1 cellular context compared by ENCODE assay signal in the genomic region with DNA sequence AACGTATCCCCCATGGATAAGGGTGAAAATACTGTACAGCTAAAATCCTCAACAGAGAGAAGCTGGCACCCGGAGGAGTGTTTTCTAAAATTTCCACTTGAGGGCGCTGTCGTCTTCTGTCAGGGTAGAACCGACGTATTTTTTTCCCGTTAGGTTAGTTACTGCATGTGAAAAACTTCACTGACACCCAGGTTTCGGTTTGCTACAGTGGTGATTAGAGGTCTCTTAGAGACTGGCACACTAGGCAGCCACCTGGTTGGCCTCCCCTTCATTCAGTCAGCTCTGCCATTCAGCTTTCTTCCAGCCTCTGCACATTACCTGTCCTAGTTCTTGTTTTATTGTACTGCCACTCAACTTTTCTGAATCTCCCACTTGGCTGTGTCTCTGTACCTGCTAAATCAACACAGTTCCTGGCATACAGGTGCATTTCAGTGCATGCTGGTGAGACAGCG.
TF ChIP-seq lines count a peak whose summit lies in the region.

No MANE protein-coding gene starts in this region.

TF ChIP-seq in GM23338, 12 proteins besides CTCF, POLR2A, EP300 and RAD21 (continued from another document):
- TF ChIP-seq, protein P1, sequence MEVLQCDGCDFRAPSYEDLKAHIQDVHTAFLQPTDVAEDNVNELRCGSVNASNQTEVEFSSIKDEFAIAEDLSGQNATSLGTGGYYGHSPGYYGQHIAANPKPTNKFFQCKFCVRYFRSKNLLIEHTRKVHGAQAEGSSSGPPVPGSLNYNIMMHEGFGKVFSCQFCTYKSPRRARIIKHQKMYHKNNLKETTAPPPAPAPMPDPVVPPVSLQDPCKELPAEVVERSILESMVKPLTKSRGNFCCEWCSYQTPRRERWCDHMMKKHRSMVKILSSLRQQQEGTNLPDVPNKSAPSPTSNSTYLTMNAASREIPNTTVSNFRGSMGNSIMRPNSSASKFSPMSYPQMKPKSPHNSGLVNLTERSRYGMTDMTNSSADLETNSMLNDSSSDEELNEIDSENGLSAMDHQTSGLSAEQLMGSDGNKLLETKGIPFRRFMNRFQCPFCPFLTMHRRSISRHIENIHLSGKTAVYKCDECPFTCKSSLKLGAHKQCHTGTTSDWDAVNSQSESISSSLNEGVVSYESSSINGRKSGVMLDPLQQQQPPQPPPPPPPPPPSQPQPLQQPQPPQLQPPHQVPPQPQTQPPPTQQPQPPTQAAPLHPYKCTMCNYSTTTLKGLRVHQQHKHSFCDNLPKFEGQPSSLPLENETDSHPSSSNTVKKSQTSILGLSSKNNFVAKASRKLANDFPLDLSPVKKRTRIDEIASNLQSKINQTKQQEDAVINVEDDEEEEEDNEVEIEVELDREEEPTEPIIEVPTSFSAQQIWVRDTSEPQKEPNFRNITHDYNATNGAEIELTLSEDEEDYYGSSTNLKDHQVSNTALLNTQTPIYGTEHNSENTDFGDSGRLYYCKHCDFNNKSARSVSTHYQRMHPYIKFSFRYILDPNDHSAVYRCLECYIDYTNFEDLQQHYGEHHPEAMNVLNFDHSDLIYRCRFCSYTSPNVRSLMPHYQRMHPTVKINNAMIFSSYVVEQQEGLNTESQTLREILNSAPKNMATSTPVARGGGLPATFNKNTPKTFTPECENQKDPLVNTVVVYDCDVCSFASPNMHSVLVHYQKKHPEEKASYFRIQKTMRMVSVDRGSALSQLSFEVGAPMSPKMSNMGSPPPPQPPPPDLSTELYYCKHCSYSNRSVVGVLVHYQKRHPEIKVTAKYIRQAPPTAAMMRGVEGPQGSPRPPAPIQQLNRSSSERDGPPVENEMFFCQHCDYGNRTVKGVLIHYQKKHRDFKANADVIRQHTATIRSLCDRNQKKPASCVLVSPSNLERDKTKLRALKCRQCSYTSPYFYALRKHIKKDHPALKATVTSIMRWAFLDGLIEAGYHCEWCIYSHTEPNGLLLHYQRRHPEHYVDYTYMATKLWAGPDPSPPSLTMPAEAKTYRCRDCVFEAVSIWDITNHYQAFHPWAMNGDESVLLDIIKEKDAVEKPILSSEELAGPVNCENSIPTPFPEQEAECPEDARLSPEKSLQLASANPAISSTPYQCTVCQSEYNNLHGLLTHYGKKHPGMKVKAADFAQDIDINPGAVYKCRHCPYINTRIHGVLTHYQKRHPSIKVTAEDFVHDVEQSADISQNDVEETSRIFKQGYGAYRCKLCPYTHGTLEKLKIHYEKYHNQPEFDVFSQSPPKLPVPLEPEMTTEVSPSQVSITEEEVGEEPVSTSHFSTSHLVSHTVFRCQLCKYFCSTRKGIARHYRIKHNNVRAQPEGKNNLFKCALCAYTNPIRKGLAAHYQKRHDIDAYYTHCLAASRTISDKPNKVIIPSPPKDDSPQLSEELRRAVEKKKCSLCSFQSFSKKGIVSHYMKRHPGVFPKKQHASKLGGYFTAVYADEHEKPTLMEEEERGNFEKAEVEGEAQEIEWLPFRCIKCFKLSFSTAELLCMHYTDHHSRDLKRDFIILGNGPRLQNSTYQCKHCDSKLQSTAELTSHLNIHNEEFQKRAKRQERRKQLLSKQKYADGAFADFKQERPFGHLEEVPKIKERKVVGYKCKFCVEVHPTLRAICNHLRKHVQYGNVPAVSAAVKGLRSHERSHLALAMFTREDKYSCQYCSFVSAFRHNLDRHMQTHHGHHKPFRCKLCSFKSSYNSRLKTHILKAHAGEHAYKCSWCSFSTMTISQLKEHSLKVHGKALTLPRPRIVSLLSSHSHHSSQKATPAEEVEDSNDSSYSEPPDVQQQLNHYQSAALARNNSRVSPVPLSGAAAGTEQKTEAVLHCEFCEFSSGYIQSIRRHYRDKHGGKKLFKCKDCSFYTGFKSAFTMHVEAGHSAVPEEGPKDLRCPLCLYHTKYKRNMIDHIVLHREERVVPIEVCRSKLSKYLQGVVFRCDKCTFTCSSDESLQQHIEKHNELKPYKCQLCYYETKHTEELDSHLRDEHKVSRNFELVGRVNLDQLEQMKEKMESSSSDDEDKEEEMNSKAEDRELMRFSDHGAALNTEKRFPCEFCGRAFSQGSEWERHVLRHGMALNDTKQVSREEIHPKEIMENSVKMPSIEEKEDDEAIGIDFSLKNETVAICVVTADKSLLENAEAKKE (CRISPR knock-in tag; IDR thresholded peaks at IDR 0.05), result no peak
